Comparison of ENCODE assay signal across 1 cellular context in the genomic region with DNA sequence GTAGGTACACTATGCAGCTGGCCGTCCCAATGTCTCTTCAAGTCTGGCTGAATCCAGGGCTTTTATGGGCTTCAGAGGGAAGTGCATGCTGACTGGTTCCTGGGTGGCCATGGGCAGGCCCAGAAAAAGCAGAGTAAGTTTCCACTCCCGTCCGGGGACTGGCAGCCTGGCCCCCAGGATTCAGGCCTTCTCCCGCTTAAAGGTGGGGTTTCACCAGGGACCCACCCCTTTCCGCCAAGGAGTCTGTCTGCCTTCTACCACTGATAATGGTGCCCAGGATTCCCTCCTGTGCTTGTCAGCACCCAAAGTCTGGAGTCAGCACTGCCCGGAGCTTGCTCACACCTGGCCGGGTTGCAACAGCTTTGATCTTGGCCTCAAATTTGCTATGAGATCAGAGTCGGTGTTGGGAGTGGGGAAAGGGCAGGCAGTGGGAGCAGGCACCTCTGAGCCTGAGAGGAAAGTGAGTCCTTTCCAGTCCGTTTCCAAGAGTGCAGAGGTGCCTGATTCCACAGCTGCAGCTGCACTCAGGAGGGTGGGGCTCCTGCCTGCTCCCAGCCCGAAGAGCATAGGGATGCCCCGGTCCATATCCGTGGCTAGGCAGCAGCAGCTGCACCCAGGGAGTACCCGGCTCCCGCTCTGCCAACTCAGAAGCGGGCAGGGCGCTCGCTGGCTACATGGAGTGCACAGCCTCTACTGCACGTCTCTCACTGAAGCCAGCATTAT.
TF ChIP-seq lines count a peak whose summit lies in the region.

No MANE protein-coding gene starts in this region.

TF ChIP-seq in H1, 55 proteins besides CTCF, POLR2A, EP300 and RAD21 (continued from another document):
- no peak for TF ChIP-seq CEBPB (IDR thresholded peaks at IDR 0.05; ENCODE audit: low read depth, low read length)
- TF ChIP-seq KDM1A (IDR thresholded peaks at IDR 0.05; ENCODE audit: borderline replicate concordance, low read length): no peak
- no peak for TF ChIP-seq SP4 (IDR thresholded peaks at IDR 0.05; ENCODE audit: low read length)
